In genomic region chr16:88428156-88428555, GRCh38 we compare ENCODE assay signal across 19 cellular contexts. TPM values are rescaled to one million over a fixed set of nuclear protein-coding genes. Genes with fewer than 3 reads are reported as not detected.
DNase-seq lines count a peak whose midpoint lies in the region; ATAC-seq, FAIRE-seq and TF ChIP-seq lines count a peak whose summit lies in the region.
"Had no signal": no experiment of that assay in that cellular context is flagged by ENCODE, and none has a peak within 500 bp of the region (broad histone marks: within the 10 kb centered on the region; RNA-seq: fewer than 3 reads in every experiment).

No MANE protein-coding gene starts in this region.

- no peak overlapping the region for H2AFZ ChIP-seq in HepG2 (ENCODE audit: low read length)
- H2AFZ ChIP-seq in H1 (ENCODE audit: low read length), result no peak overlapping the region

- FAIRE-seq in HepG2 (lab: Jason Lieb, UNC) (no peak), H1 (lab: Jason Lieb, UNC) (no peak)
- FAIRE-seq: A549, GM19239 had no signal

- H3K79me2 ChIP-seq in HepG2 (ENCODE audit: insufficient read depth, low read length) (no peaks in the 10 kb centered on the region), H1 (ENCODE audit: control insufficient read depth in 1 of 2, insufficient read depth in 2 of 2, low read length in 2 of 2) (no peaks in the 10 kb centered on the region)

- no peak overlapping the region for H2BK12ac ChIP-seq in H1 (ENCODE audit: low read depth, low read length)

- H3K27me3 ChIP-seq in HepG2 (ENCODE audit: control insufficient read depth in 1 of 2, insufficient read depth in 2 of 2, low read length in 2 of 2), result peaks cover 58 to 98% of the 10 kb centered on the region in 2 experiments
- H3K27me3 ChIP-seq in right lobe of liver, result no peaks in the 10 kb centered on the region
- H3K27me3 ChIP-seq in H7 (ENCODE audit: control insufficient read depth, insufficient read depth, low read length), result no peaks in the 10 kb centered on the region
- H3K27me3 ChIP-seq in H1 (replicated peaks in 1 of 4; ENCODE audit: control insufficient read depth in 3 of 4, extremely low read depth in 1 of 4, insufficient read depth in 3 of 4, low read length in 3 of 4), result peaks cover 0 to 24% (median 16%) of the 10 kb centered on the region in 4 experiments; a peak in 5 of 7 replicates

- no peak overlapping the region for H2BK5ac ChIP-seq in H1 (ENCODE audit: low read depth, low read length)

- ATAC-seq in HepG2 (no peak), right lobe of liver (no peak), GM18861 (IDR thresholded peaks at IDR 0.05; ENCODE audit: unreplicated experiment) (no peak)
- ATAC-seq: A549 had no signal

- intact Hi-C loops in HepG2 (cut with micrococcal nuclease; ENCODE audit: unreplicated experiment) (no loop called here), right lobe of liver (cut with DNase I) (no loop called here)

- no peak overlapping the region for H3K14ac ChIP-seq in H1 (ENCODE audit: insufficient read length)

- H4K91ac ChIP-seq in H1 (replicated peaks; ENCODE audit: insufficient read length, low read length), result no peak overlapping the region

- no peak for TF ChIP-seq POLR2A in HepG2 (IDR thresholded peaks at IDR 0.05; ENCODE audit: insufficient read depth in 1 of 2, low read depth in 2 of 2, low read length in 2 of 2)
- TF ChIP-seq POLR2A in right lobe of liver (IDR thresholded peaks at IDR 0.05), result no peak
- TF ChIP-seq POLR2A in H1 (IDR thresholded peaks at IDR 0.05; ENCODE audit: control extremely low read depth in 1 of 2, low read depth in 2 of 2, low read length in 2 of 2), result no peak

- H3K4me3 ChIP-seq in HepG2 (replicated peaks in 1 of 3; ENCODE audit: insufficient read depth in 1 of 3, low read depth in 2 of 3, low read length in 3 of 3) (no peak overlapping the region), right lobe of liver (no peak overlapping the region), H7 (ENCODE audit: insufficient read depth, low read depth, low read length) (no peak overlapping the region), H1 (ENCODE audit: extremely low read depth in 1 of 4, insufficient read depth in 2 of 4, low read depth in 3 of 4, low read length in 4 of 4) (no peak overlapping the region)
- H3K4me3 ChIP-seq: A549 had no signal

- H4K8ac ChIP-seq in H1 (ENCODE audit: extremely low read depth, insufficient read depth, low read length), result peak overlapping the region; percentile 85

- no peak overlapping the region for H2BK120ac ChIP-seq in H1 (replicated peaks; ENCODE audit: low read depth, low read length)

- H3K9ac ChIP-seq in HepG2 (ENCODE audit: insufficient read depth, low read depth, low read length), result no peak overlapping the region
- no peak overlapping the region for H3K9ac ChIP-seq in H1 (replicated peaks in 1 of 4; ENCODE audit: extremely low read depth in 1 of 4, low read depth in 3 of 4, low read length in 3 of 4)

- no peak for TF ChIP-seq CTCF in HepG2 (CRISPR knock-in tag; IDR thresholded peaks at IDR 0.05)
- no peak for TF ChIP-seq CTCF in right lobe of liver (IDR thresholded peaks at IDR 0.05)
- TF ChIP-seq CTCF in H1 (IDR thresholded peaks at IDR 0.05; ENCODE audit: control extremely low read depth in 1 of 3, insufficient read depth in 1 of 3, low read depth in 1 of 3, low read length in 3 of 3), result no peak

- H3K36me3 ChIP-seq in HepG2 (replicated peaks in 1 of 2; ENCODE audit: control insufficient read depth in 1 of 2, insufficient read depth in 2 of 2, low read length in 2 of 2), result no peaks in the 10 kb centered on the region
- H3K36me3 ChIP-seq in right lobe of liver, result no peaks in the 10 kb centered on the region
- no peaks in the 10 kb centered on the region for H3K36me3 ChIP-seq in H7 (replicated peaks; ENCODE audit: control insufficient read depth, insufficient read depth, low read length)
- no peaks in the 10 kb centered on the region for H3K36me3 ChIP-seq in H1 (ENCODE audit: control insufficient read depth in 2 of 4, insufficient read depth in 4 of 4, low read length in 3 of 4)

- POLR2A ChIA-PET in HepG2 (lab: Yijun Ruan, JAX), result no interaction called here
- POLR2A ChIA-PET in H1 (lab: Charles Lee; ENCODE audit: partially characterized antibody), result no interaction called here

- H3K79me1 ChIP-seq in H1 (ENCODE audit: low read depth, low read length), result no peaks in the 10 kb centered on the region

- no peak overlapping the region for H3K56ac ChIP-seq in H1 (replicated peaks; ENCODE audit: insufficient read length, low read depth, low read length)

- TF ChIP-seq RAD21 in HepG2 (CRISPR knock-in tag; IDR thresholded peaks at IDR 0.05) (no peak), H1 (IDR thresholded peaks at IDR 0.05 in 1 of 2, conservative IDR thresholded peaks at IDR 0.05 in 1 of 2; ENCODE audit: low read depth in 2 of 2, low read length in 2 of 2) (no peak)

- H3K9me3 ChIP-seq in HepG2 (ENCODE audit: low read length), result no peaks in the 10 kb centered on the region
- no peaks in the 10 kb centered on the region for H3K9me3 ChIP-seq in right lobe of liver
- no peaks in the 10 kb centered on the region for H3K9me3 ChIP-seq in H1 (ENCODE audit: insufficient read depth in 2 of 2, low read depth in 1 of 2, low read length in 1 of 2)
- H3K9me3 ChIP-seq: A549 had no signal

- H3K23me2 ChIP-seq in H1 (ENCODE audit: low read depth, low read length), result peaks cover under 1% of the 10 kb centered on the region; the same call in 1 of the 2 replicates

- no peak overlapping the region for H2BK15ac ChIP-seq in H1 (ENCODE audit: low read length)

- WGBS in HepG2 (ENCODE audit: low lambda C conversion rate), result 13% methylated on average over 13 of the region's 19 CpGs
- WGBS in right lobe of liver (ENCODE audit: insufficient coverage, low coverage, low lambda C conversion rate, missing lambda C conversion rate), result 89% methylated on average over 6 of the region's 19 CpGs
- 88% methylated on average over 13 of the region's 19 CpGs; no CpG with 5 or more reads in 1 of the 2 experiments for WGBS in H1 (ENCODE audit: extremely low coverage in 1 of 2, insufficient coverage in 1 of 2, insufficient read length in 1 of 2, insufficient replicate concordance in 2 of 2, low coverage in 1 of 2, low lambda C conversion rate in 2 of 2, missing lambda C conversion rate in 1 of 2), 2 experiments

- H2BK20ac ChIP-seq in H1 (ENCODE audit: low read length), result no peak overlapping the region

- H3K4me1 ChIP-seq in HepG2 (ENCODE audit: insufficient read depth, low read length) (no peaks in the 10 kb centered on the region), right lobe of liver (no peaks in the 10 kb centered on the region), H1 (replicated peaks in 1 of 4; ENCODE audit: control insufficient read depth in 3 of 4, insufficient read depth in 4 of 4, low read length in 3 of 4) (peaks cover 0 to 5% (median 2%) of the 10 kb centered on the region in 4 experiments; a peak in 2 of 7 replicates)
- H3K4me1 ChIP-seq: A549 had no signal

- H3K4me2 ChIP-seq in HepG2 (ENCODE audit: low read depth, low read length), result no peak overlapping the region
- no peak overlapping the region for H3K4me2 ChIP-seq in H1 (ENCODE audit: insufficient read depth in 1 of 2, low read depth in 2 of 2, low read length in 2 of 2)
- H3K4me2 ChIP-seq: A549 had no signal

- H3K18ac ChIP-seq in H1 (ENCODE audit: extremely low read depth, low read length), result no peak overlapping the region

- no peak for DNase-seq in HepG2 (ENCODE audit: low spot score)
- no peak for DNase-seq in right lobe of liver
- DNase-seq in H7, result peak; percentile 70
- DNase-seq in H1 (ENCODE audit: low read depth in 1 of 2, low spot score in 2 of 2), result no peak
- no peak for DNase-seq in activated effector memory CD4-positive, alpha-beta T cell treated with Interleukin-2 at 50 U/mL for 16 hours
- no peak for DNase-seq in superior temporal gyrus (ENCODE audit: extremely low spot score)
- DNase-seq: AML-193; Calu3; CD4-positive, alpha-beta T cell; DMS79 treated with DMSO at 0.1 percent for 48 hours; GF-D8; HCEC 1CT; HFFc6; KBM-7 had no signal

- in situ Hi-C loops in HepG2 (cut with HindIII; ENCODE audit: extremely low pct_ligation_motif_present, low pct_unique_long_range_greater_than_20kb), result no loop called here

- no peak overlapping the region for H3K23ac ChIP-seq in H1 (ENCODE audit: insufficient read length)

- H3K4ac ChIP-seq in H1 (replicated peaks; ENCODE audit: insufficient read length, low read depth, low read length), result no peak overlapping the region

- H3K27ac ChIP-seq in HepG2 (ENCODE audit: extremely low read length, insufficient read depth, low read length) (no peak overlapping the region), right lobe of liver (no peak overlapping the region), H1 (ENCODE audit: low read depth, low read length) (no peak overlapping the region)
- H3K27ac ChIP-seq: 22Rv1, HL-60 had no signal

- BruUV-seq in HepG2 (replicated peaks; lab: Mats Ljungman, UMichigan), result no TSS peak

- CTCF ChIA-PET in HepG2 (lab: Yijun Ruan, JAX; ENCODE audit: low intra/inter-chr PET ratio, low total read pairs), result no interaction called here
- CTCF ChIA-PET in H1 (lab: Charles Lee; ENCODE audit: partially characterized antibody), result interaction anchor here (1.1 to 2.9 kb wide), 4 partner anchors 9 to 111 kb away, joined by 3 to 24 read pairs (median 4); no protein-coding TSS in a partner anchor

- no peak overlapping the region for H2AK5ac ChIP-seq in H1 (ENCODE audit: low read depth, low read length)

- H4K20me1 ChIP-seq in HepG2 (ENCODE audit: insufficient read depth, low read length) (peaks cover 5% of the 10 kb centered on the region; the same call in 1 of the 2 replicates), H1 (replicated peaks in 1 of 2; ENCODE audit: control insufficient read depth in 1 of 2, insufficient read depth in 2 of 2, low read length in 2 of 2) (no peaks in the 10 kb centered on the region)

- TF ChIP-seq EP300 in HepG2 (IDR thresholded peaks at IDR 0.05; ENCODE audit: low read depth in 2 of 2, low read length in 2 of 2), result no peak
- no peak for TF ChIP-seq EP300 in HepG2 (CRISPR knock-in tag; IDR thresholded peaks at IDR 0.05; ENCODE audit: borderline replicate concordance)
- TF ChIP-seq EP300 in H1 (IDR thresholded peaks at IDR 0.05; ENCODE audit: borderline replicate concordance in 1 of 2, low read depth in 2 of 2, low read length in 2 of 2), result no peak

- no peak overlapping the region for H4K5ac ChIP-seq in H1 (ENCODE audit: insufficient read length, low read depth, low read length)

RNA-seq across cellular contexts. Expression of gene ZFPM1, which starts 24.9 kb away (rescaled TPM):
- total RNA-seq in HepG2 (2016; rRNA removed; fragmentation: Illumina TruSeq; extraction: Trizol) (3.4 and 3.8 TPM in 2 replicates), right lobe of liver (10 to 100 TPM in 2 of 6 experiments, 1 to 10 TPM in 4; 3.8 to 15.5 (median 8.3) TPM)
- 0.81 and 2.1 TPM in 2 replicates for total RNA-seq in HepG2 (2016; cell fraction: cytosol; rRNA removed; fragmentation: Illumina TruSeq; extraction: Trizol; ENCODE audit: low read depth)
- 3.4 and 3.9 TPM in 2 replicates for total RNA-seq in HepG2 (2016; cell fraction: insoluble cytoplasmic fraction; rRNA removed; fragmentation: Illumina TruSeq; extraction: Trizol)
- 3.4 and 4.3 TPM in 2 replicates for total RNA-seq in HepG2 (2016; cell fraction: membrane; rRNA removed; fragmentation: Illumina TruSeq; extraction: Trizol)
- 3.4 and 6.6 TPM in 2 replicates for total RNA-seq in HepG2 (2016; cell fraction: nucleus; rRNA removed; fragmentation: Illumina TruSeq; extraction: Trizol)
- polyA plus RNA-seq in HepG2 (2011; rRNA removed) (1.3 and 1.7 TPM in 2 replicates), H1 (2011; rRNA removed) (0.74 and 1.4 TPM in 2 replicates)
- polyA plus RNA-seq in HepG2 (2011; cell fraction: cytosol; rRNA removed), result 0.79 and 1.3 TPM in 2 replicates
- polyA plus RNA-seq in HepG2 (2011; cell fraction: nucleus; rRNA removed), result 7.1 and 7.6 TPM in 2 replicates
- 7.2 and 7.6 TPM in 2 replicates for polyA plus RNA-seq in HepG2 (2012)
- polyA plus RNA-seq in HepG2 (2016; cell fraction: cytosol; fragmentation: Illumina TruSeq; extraction: Trizol; ENCODE audit: low read depth), result 1.2 TPM in 2 replicates
- polyA plus RNA-seq in HepG2 (2016; cell fraction: insoluble cytoplasmic fraction; fragmentation: Illumina TruSeq; extraction: Trizol; ENCODE audit: low read depth), result 3.7 and 8.7 TPM in 2 replicates
- polyA plus RNA-seq in HepG2 (2016; cell fraction: membrane; fragmentation: Illumina TruSeq; extraction: Trizol; ENCODE audit: low read depth), result 2.7 and 4.8 TPM in 2 replicates
- 14.0 and 14.3 TPM in 2 replicates for polyA plus RNA-seq in HepG2 (2016; cell fraction: nucleus; fragmentation: Illumina TruSeq; extraction: Trizol; ENCODE audit: insufficient read depth, low read depth)
- polyA minus RNA-seq in HepG2 (2011; rRNA and poly(A)+ RNA removed; ENCODE audit: low replicate concordance), result 0.98 and 4.2 TPM in 2 replicates
- 2.7 and 6.6 TPM in 2 replicates for polyA minus RNA-seq in HepG2 (2011; cell fraction: cytosol; rRNA and poly(A)+ RNA removed)
- 5.0 and 7.5 TPM in 2 replicates for polyA minus RNA-seq in HepG2 (2011; cell fraction: nucleus; rRNA and poly(A)+ RNA removed)
- total RNA-seq in H7 (2014; rRNA removed; shearing (Covaris generic)), result 1.1 and 1.7 TPM in 2 replicates
- total RNA-seq in H1 (2021; fragmentation: NEBNext Ultra II Directional; extraction: Animal tissue kit (Norgen Biotek cat#: 25700)), result 3.4 and 4.8 TPM in 2 replicates
- polyA plus RNA-seq in H1 (2011; cell fraction: cytosol; rRNA removed), result 1.1 TPM
- polyA plus RNA-seq in H1 (2011; cell fraction: nucleus; rRNA removed), result 3.6 TPM
- 1.5 to 3.3 TPM (median 1.9 TPM) in 4 replicates for polyA plus RNA-seq in H1 (2012, experiment 1 of 2)
- 1.00 TPM for polyA plus RNA-seq in H1 (2012, experiment 2 of 2)
- 3.1 TPM for polyA plus RNA-seq in H1 (2013, experiment 1 of 2)
- 2.9 TPM for polyA plus RNA-seq in H1 (2013, experiment 2 of 2)
- polyA minus RNA-seq in H1 (2011; rRNA and poly(A)+ RNA removed), result 0.29 and 0.57 TPM in 2 replicates
- 2.8 TPM for polyA minus RNA-seq in H1 (2011; cell fraction: cytosol; rRNA and poly(A)+ RNA removed)
- 3.3 TPM for polyA minus RNA-seq in H1 (2011; cell fraction: nucleus; rRNA and poly(A)+ RNA removed)

RNA-seq across cellular contexts. Expression of gene ZNF469, which starts 45.4 kb away (rescaled TPM):
- total RNA-seq in HepG2 (2016; rRNA removed; fragmentation: Illumina TruSeq; extraction: Trizol) (not detected in 2 replicates), right lobe of liver (1 to 10 TPM in 2 of 6 experiments, under 1 TPM in 4; 0.22 to 1.3 (median 0.37) TPM)
- total RNA-seq in HepG2 (2016; cell fraction: cytosol; rRNA removed; fragmentation: Illumina TruSeq; extraction: Trizol; ENCODE audit: low read depth), result not detected in 2 replicates
- not detected in 2 replicates for total RNA-seq in HepG2 (2016; cell fraction: insoluble cytoplasmic fraction; rRNA removed; fragmentation: Illumina TruSeq; extraction: Trizol)
- total RNA-seq in HepG2 (2016; cell fraction: membrane; rRNA removed; fragmentation: Illumina TruSeq; extraction: Trizol), result not detected in 2 replicates
- total RNA-seq in HepG2 (2016; cell fraction: nucleus; rRNA removed; fragmentation: Illumina TruSeq; extraction: Trizol), result not detected in 2 replicates
- polyA plus RNA-seq in HepG2 (2011; rRNA removed) (not detected in 2 replicates), H1 (2011; rRNA removed) (0.30 and 0.53 TPM in 2 replicates)
- polyA plus RNA-seq in HepG2 (2011; cell fraction: cytosol; rRNA removed), result not detected in 2 replicates
- polyA plus RNA-seq in HepG2 (2011; cell fraction: nucleus; rRNA removed), result 0.02 TPM in 1 of 2 replicates, not detected in the other
- not detected in 2 replicates for polyA plus RNA-seq in HepG2 (2012)
- polyA plus RNA-seq in HepG2 (2016; cell fraction: cytosol; fragmentation: Illumina TruSeq; extraction: Trizol; ENCODE audit: low read depth), result not detected in 2 replicates
- polyA plus RNA-seq in HepG2 (2016; cell fraction: insoluble cytoplasmic fraction; fragmentation: Illumina TruSeq; extraction: Trizol; ENCODE audit: low read depth), result not detected in 2 replicates
- polyA plus RNA-seq in HepG2 (2016; cell fraction: membrane; fragmentation: Illumina TruSeq; extraction: Trizol; ENCODE audit: low read depth), result not detected in 2 replicates
- not detected in 2 replicates for polyA plus RNA-seq in HepG2 (2016; cell fraction: nucleus; fragmentation: Illumina TruSeq; extraction: Trizol; ENCODE audit: insufficient read depth, low read depth)
- polyA minus RNA-seq in HepG2 (2011; rRNA and poly(A)+ RNA removed; ENCODE audit: low replicate concordance), result not detected in 2 replicates
- polyA minus RNA-seq in HepG2 (2011; cell fraction: cytosol; rRNA and poly(A)+ RNA removed), result not detected in 2 replicates
- not detected in 2 replicates for polyA minus RNA-seq in HepG2 (2011; cell fraction: nucleus; rRNA and poly(A)+ RNA removed)
- total RNA-seq in H7 (2014; rRNA removed; shearing (Covaris generic)), result 0.28 and 0.44 TPM in 2 replicates
- total RNA-seq in H1 (2021; fragmentation: NEBNext Ultra II Directional; extraction: Animal tissue kit (Norgen Biotek cat#: 25700)), result 1.8 and 2.0 TPM in 2 replicates
- 0.23 TPM for polyA plus RNA-seq in H1 (2011; cell fraction: cytosol; rRNA removed)
- 1.1 TPM for polyA plus RNA-seq in H1 (2011; cell fraction: nucleus; rRNA removed)
- 0.54 to 0.96 TPM (median 0.90 TPM) in 4 replicates for polyA plus RNA-seq in H1 (2012, experiment 1 of 2)
- 0.63 TPM for polyA plus RNA-seq in H1 (2012, experiment 2 of 2)
- polyA plus RNA-seq in H1 (2013, experiment 1 of 2), result 0.45 TPM
- polyA plus RNA-seq in H1 (2013, experiment 2 of 2), result 0.42 TPM
- 0.32 and 0.41 TPM in 2 replicates for polyA minus RNA-seq in H1 (2011; rRNA and poly(A)+ RNA removed)
- 1.1 TPM for polyA minus RNA-seq in H1 (2011; cell fraction: cytosol; rRNA and poly(A)+ RNA removed)
- 1.5 TPM for polyA minus RNA-seq in H1 (2011; cell fraction: nucleus; rRNA and poly(A)+ RNA removed)
